ENCODE assay signal across 22 cellular contexts in genomic region chr10:87973635-87974034, GRCh38.
A peak's percentile ranks its signal among the peaks of the same experiment; 100 is the strongest.
DNase-seq lines count a peak whose midpoint lies in the region; ATAC-seq and TF ChIP-seq lines count a peak whose summit lies in the region.
"Had no signal": no experiment of that assay in that cellular context is flagged by ENCODE, and none has a peak within 500 bp of the region (broad histone marks: within the 10 kb centered on the region; RNA-seq: fewer than 3 reads in every experiment).

No MANE protein-coding gene starts in this region.

- no peaks in the 10 kb centered on the region; the same call in 1 of the 2 replicates for H3K9me3 ChIP-seq in HUES6 (ENCODE audit: control insufficient read depth, insufficient read depth, low read depth, low read length)
- H3K9me3 ChIP-seq in transverse colon, result no peaks in the 10 kb centered on the region
- H3K9me3 ChIP-seq in esophagus muscularis mucosa, result no peaks in the 10 kb centered on the region
- H3K9me3 ChIP-seq: BLaER1, HAP-1, stomach, upper lobe of right lung had no signal

- no peak for TF ChIP-seq POLR2A in transverse colon (IDR thresholded peaks at IDR 0.05)
- no peak for TF ChIP-seq POLR2A in esophagus muscularis mucosa (IDR thresholded peaks at IDR 0.05; ENCODE audit: low read depth)

- intact Hi-C loops in transverse colon (cut with DNase I; ENCODE audit: low total_unique reads), result no loop called here
- intact Hi-C loops in esophagus muscularis mucosa (cut with DNase I), result no loop called here

- no peak for ATAC-seq in GM21576 (IDR thresholded peaks at IDR 0.05; ENCODE audit: unreplicated experiment)
- ATAC-seq: upper lobe of right lung had no signal

- H3K27me3 ChIP-seq in HUES6 (ENCODE audit: control insufficient read depth, insufficient read depth, low read length) (no peaks in the 10 kb centered on the region), transverse colon (no peaks in the 10 kb centered on the region), esophagus muscularis mucosa (no peaks in the 10 kb centered on the region)
- H3K27me3 ChIP-seq: BLaER1, stomach, upper lobe of right lung had no signal

- H3K36me3 ChIP-seq in HUES6 (ENCODE audit: control insufficient read depth, insufficient read depth, low read length) (no peaks in the 10 kb centered on the region), transverse colon (no peaks in the 10 kb centered on the region), esophagus muscularis mucosa (no peaks in the 10 kb centered on the region)
- H3K36me3 ChIP-seq: BLaER1, HAP-1, stomach, upper lobe of right lung had no signal

- TF ChIP-seq EP300 in transverse colon (IDR thresholded peaks at IDR 0.05; ENCODE audit: low read depth), result no peak
- TF ChIP-seq EP300 in esophagus muscularis mucosa (IDR thresholded peaks at IDR 0.05), result no peak

- no peak overlapping the region for H3K9ac ChIP-seq in HUES6 (ENCODE audit: low read length)
- H3K9ac ChIP-seq: BLaER1 had no signal

- peaks cover 54% of the 10 kb centered on the region for H3K4me1 ChIP-seq in HUES6 (ENCODE audit: control insufficient read depth, insufficient read depth, low read length)
- no peaks in the 10 kb centered on the region for H3K4me1 ChIP-seq in transverse colon
- H3K4me1 ChIP-seq in esophagus muscularis mucosa, result no peaks in the 10 kb centered on the region
- H3K4me1 ChIP-seq: BLaER1, upper lobe of right lung had no signal

- TF ChIP-seq CTCF in choroid plexus epithelial cell (conservative IDR thresholded peaks at IDR 0.05; ENCODE audit: low read depth, low read length), result no peak
- TF ChIP-seq CTCF in transverse colon (IDR thresholded peaks at IDR 0.05), result no peak
- TF ChIP-seq CTCF in esophagus muscularis mucosa (IDR thresholded peaks at IDR 0.05), result no peak

- peak; percentile 61 for DNase-seq in choroid plexus epithelial cell (ENCODE audit: low read depth)
- DNase-seq in iPS DF 4.7 (ENCODE audit: extremely low read depth, low spot score), result peak; percentile 71
- no peak for DNase-seq in transverse colon
- no peak for DNase-seq in NCI-H69 (lab: John Stamatoyannopoulos, UW)
- no peak for DNase-seq in esophagus muscularis mucosa (ENCODE audit: extremely low spot score)
- DNase-seq: activated CD4-positive, CD25-positive, alpha-beta regulatory T cell treated with anti-CD3 and anti-CD28 coated beads, Interleukin-2, amount 50 U/mL, for 72 hours; activated naive CD8-positive, alpha-beta T cell treated with anti-CD3 and anti-CD28 coated beads, Interleukin-2, amount 10 ng/mL, durations not matched to agents 7 days and 5 days; erythroblast; head of caudate nucleus; KBM-7; MV-4-11; NCI-H187; NCI-H446; NK-92 treated with Interleukin-12 subunit alpha and Interleukin-12 subunit beta, amount 100 ng/mL, for 24 hours; posterior cingulate gyrus; stomach; upper lobe of right lung had no signal

- in situ Hi-C loops in transverse colon (cut with MboI; ENCODE audit: low pct_ligation_motif_present in 1 of 4, low pct_unique_long_range_greater_than_20kb in 1 of 4, low sequenced_read_pairs in 3 of 4), result no loop called here

- H3K27ac ChIP-seq in HUES6 (ENCODE audit: low read depth, low read length), result peak overlapping the region; percentile 92
- no peak overlapping the region for H3K27ac ChIP-seq in transverse colon
- no peak overlapping the region for H3K27ac ChIP-seq in esophagus muscularis mucosa (replicated peaks in 1 of 4)
- H3K27ac ChIP-seq: BLaER1, RWPE1, stomach, upper lobe of right lung had no signal

- H3K4me3 ChIP-seq in HUES6 (ENCODE audit: low read depth, low read length) (peak overlapping the region; percentile 7), choroid plexus epithelial cell (ENCODE audit: low read depth, low read length) (no peak overlapping the region), transverse colon (no peak overlapping the region), esophagus muscularis mucosa (no peak overlapping the region)
- H3K4me3 ChIP-seq: BLaER1, HAP-1, stomach, upper lobe of right lung had no signal

Comparison
In these comparisons a context has a peak if more than half of its experiments do, and no peak if none do; other contexts are left out.
1. DNase-seq: peak in choroid plexus epithelial cell (single experiment) and iPS DF 4.7 (single experiment); none in transverse colon (single experiment), NCI-H69 (single experiment) and esophagus muscularis mucosa (single experiment).